ENCODE assay signal across 16 cellular contexts in the genomic region with DNA sequence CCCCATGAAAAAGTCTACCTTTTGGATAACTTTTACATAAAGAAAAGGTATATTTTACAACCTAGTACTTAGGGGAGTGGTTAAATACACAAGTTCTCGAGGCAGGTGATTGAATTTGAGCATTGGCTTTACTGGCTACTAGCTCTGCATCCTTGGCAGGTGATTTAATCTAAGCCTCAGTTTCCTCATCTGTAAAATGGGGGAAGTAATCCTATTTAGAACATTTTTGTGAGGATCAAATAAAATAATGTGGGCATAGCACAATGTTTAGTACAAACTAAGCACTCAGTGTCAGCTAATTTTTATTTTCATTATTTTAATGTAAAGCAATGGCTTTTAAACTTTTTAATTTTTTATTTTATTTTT.
DNase-seq lines count a peak whose midpoint lies in the region; ATAC-seq, FAIRE-seq and TF ChIP-seq lines count a peak whose summit lies in the region.
"Had no signal": no experiment of that assay in that cellular context is flagged by ENCODE, and none has a peak within 500 bp of the region (broad histone marks: within the 10 kb centered on the region; RNA-seq: fewer than 3 reads in every experiment).

No MANE protein-coding gene starts in this region.

- TF ChIP-seq EP300 in SK-N-SH (IDR thresholded peaks at IDR 0.05; ENCODE audit: borderline replicate concordance in 1 of 2, low read depth in 1 of 2, low read length in 1 of 2): no peak

- H2AFZ ChIP-seq in SK-N-SH (ENCODE audit: low read depth): no peak overlapping the region
- H2AFZ ChIP-seq: GM23338 had no signal

- H3K9me3 ChIP-seq in SK-N-SH: no peaks in the 10 kb centered on the region
- H3K9me3 ChIP-seq: HAP-1 had no signal

- H3F3A ChIP-seq in SK-N-SH (replicated peaks; ENCODE audit: insufficient read depth): no peaks in the 10 kb centered on the region

- no peaks in the 10 kb centered on the region; the same call in 1 of the 2 replicates for H3K79me2 ChIP-seq in SK-N-SH (ENCODE audit: insufficient read depth)

- H3K4me2 ChIP-seq in SK-N-SH: no peak overlapping the region
- H3K4me2 ChIP-seq: GM23338 had no signal

- H3K9me3 Mint-ChIP-seq in glutamatergic neuron (ENCODE audit: unreplicated experiment): peaks cover 12% of the 10 kb centered on the region
- H3K9me3 Mint-ChIP-seq in neural crest cell: no peaks in the 10 kb centered on the region
- H3K9me3 Mint-ChIP-seq: CD8-positive, alpha-beta T cell; GM23338 had no signal

- CTCF ChIA-PET in SK-N-SH (lab: Yijun Ruan, JAX): interaction anchor here (0.9 to 3.6 kb wide), 10 partner anchors 10 to 251 kb away, joined by 3 to 32 read pairs (median 4); partner anchors contain the start of gene CEP135

- H3K4me1 ChIP-seq in SK-N-SH (ENCODE audit: control insufficient read depth in 1 of 2, insufficient read depth in 2 of 2, low read depth in 1 of 2, low read length in 1 of 2): peaks cover 0 to 20% of the 10 kb centered on the region in 2 experiments; a peak in 3 of 4 replicates

- TF ChIP-seq RAD21 in SK-N-SH (IDR thresholded peaks at IDR 0.05; ENCODE audit: low read length): no peak

- H4K20me1 ChIP-seq in SK-N-SH (ENCODE audit: insufficient read depth): no peaks in the 10 kb centered on the region

- H3K36me3 ChIP-seq in SK-N-SH (replicated peaks in 1 of 2; ENCODE audit: control insufficient read depth in 1 of 2, insufficient read depth in 2 of 2, low read length in 1 of 2): no peaks in the 10 kb centered on the region
- H3K36me3 ChIP-seq: HAP-1 had no signal

- peak overlapping the region; percentile 99 for H3K27ac Mint-ChIP-seq in glutamatergic neuron (ENCODE audit: unreplicated experiment)
- H3K27ac Mint-ChIP-seq in neural crest cell (ENCODE audit: unreplicated experiment): no peak overlapping the region
- H3K27ac Mint-ChIP-seq: CD14-positive monocyte; CD8-positive, alpha-beta T cell; GM23338 had no signal

- ATAC-seq in SK-N-SH treated with all-trans-retinoic acid at 6 μM for 48 hours (no peak), GM21367 (IDR thresholded peaks at IDR 0.05; ENCODE audit: unreplicated experiment) (no peak), left lobe of liver (no peak)
- ATAC-seq: CD8-positive, alpha-beta T cell; GM23338 had no signal

- H3K27me3 Mint-ChIP-seq in glutamatergic neuron (ENCODE audit: unreplicated experiment) (peaks cover 12% of the 10 kb centered on the region), neural crest cell (ENCODE audit: low read depth) (peaks cover 15% of the 10 kb centered on the region)

- WGBS in SK-N-SH (ENCODE audit: low lambda C conversion rate): 100% methylated on average over 1 of the region's 1 CpG

- POLR2A ChIA-PET in SK-N-SH (lab: Yijun Ruan, JAX): interaction anchor here (0.6 to 1.6 kb wide), 4 partner anchors 9 to 249 kb away, joined by 3 to 6 read pairs (median 5); no protein-coding TSS in a partner anchor

- no peak for FAIRE-seq in D721Med (lab: Jason Lieb, UNC)

- H3K36me3 Mint-ChIP-seq in glutamatergic neuron (ENCODE audit: unreplicated experiment) (no peaks in the 10 kb centered on the region), neural crest cell (ENCODE audit: low read depth) (no peaks in the 10 kb centered on the region)
- H3K36me3 Mint-ChIP-seq: CD8-positive, alpha-beta T cell had no signal

- TF ChIP-seq CTCF in SK-N-SH (IDR thresholded peaks at IDR 0.05): no peak
- TF ChIP-seq CTCF in glutamatergic neuron (IDR thresholded peaks at IDR 0.05; ENCODE audit: partially characterized antibody, unreplicated experiment): no peak
- no peak for TF ChIP-seq CTCF in neural crest cell (conservative IDR thresholded peaks at IDR 0.05)
- TF ChIP-seq CTCF in D721Med (IDR thresholded peaks at IDR 0.05; ENCODE audit: insufficient read depth, missing control alignments): no peak

- H3K27ac ChIP-seq in SK-N-SH (ENCODE audit: low read depth in 2 of 2, low read length in 1 of 2): peak overlapping the region in 1 of 2 experiments; percentile 95; a peak in 2 of 4 replicates
- H3K27ac ChIP-seq: 22Rv1, HL-60 had no signal

- no peak for DNase-seq in SK-N-SH
- DNase-seq in glutamatergic neuron: no peak
- DNase-seq in neural crest cell (ENCODE audit: low read depth, low spot score): no peak
- no peak for DNase-seq in left lobe of liver (ENCODE audit: low spot score)
- no peak for DNase-seq in D721Med (ENCODE audit: insufficient read length, low spot score)
- DNase-seq: CD8-positive, alpha-beta T cell; COR-L47; DMS53; KBM-7 had no signal

- no peaks in the 10 kb centered on the region for H3K27me3 ChIP-seq in SK-N-SH (ENCODE audit: insufficient read depth)

- H3K4me1 Mint-ChIP-seq in glutamatergic neuron (ENCODE audit: low read depth, unreplicated experiment) (peaks cover 35% of the 10 kb centered on the region), neural crest cell (peaks cover 56% of the 10 kb centered on the region)

- H3K4me3 Mint-ChIP-seq in glutamatergic neuron (ENCODE audit: unreplicated experiment): peak overlapping the region; percentile 98
- H3K4me3 Mint-ChIP-seq in neural crest cell: peak overlapping the region; percentile 29
- H3K4me3 Mint-ChIP-seq: CD8-positive, alpha-beta T cell had no signal

- no peak overlapping the region for H3K4me3 ChIP-seq in SK-N-SH (ENCODE audit: low read depth in 2 of 2, low read length in 1 of 2)
- H3K4me3 ChIP-seq: GM23338, HAP-1 had no signal

- H3K9ac ChIP-seq in SK-N-SH: no peak overlapping the region

- H3K9me2 ChIP-seq in SK-N-SH: no peaks in the 10 kb centered on the region

TF ChIP-seq in SK-N-SH treated with all-trans-retinoic acid at 6 μM for 48 hours, 23 proteins besides CTCF, POLR2A, EP300 and RAD21:
- TF ChIP-seq TCF4 (CRISPR knock-in tag; IDR thresholded peaks at IDR 0.05; ENCODE audit: borderline replicate concordance) (0 out of 2 replicates have a peak, but pooled peaks have one; percentile 5), POU6F1 (CRISPR knock-in tag; IDR thresholded peaks at IDR 0.05; ENCODE audit: borderline replicate concordance, low read depth) (no peak)
TF ChIP-seq in SK-N-SH treated with all-trans-retinoic acid at 6 μM for 48 hours: peak in this region for 1.

TF ChIP-seq in SK-N-SH, 30 proteins besides CTCF, POLR2A, EP300 and RAD21:
- TF ChIP-seq TAF1 (IDR thresholded peaks at IDR 0.05; ENCODE audit: borderline replicate concordance, low read depth, low read length): no peak
